ENCODE assay signal across 12 cellular contexts in genomic region chr4:38949416-38950051, GRCh38.
DNase-seq lines count a peak whose midpoint lies in the region; ATAC-seq and TF ChIP-seq lines count a peak whose summit lies in the region.
"Had no signal": no experiment of that assay in that cellular context is flagged by ENCODE, and none has a peak within 500 bp of the region (broad histone marks: within the 10 kb centered on the region; RNA-seq: fewer than 3 reads in every experiment).

No MANE protein-coding gene starts in this region.

- peaks cover 0 to 6% (median 5%) of the 10 kb centered on the region in 5 donors for H3K27me3 Mint-ChIP-seq in naive thymus-derived CD4-positive, alpha-beta T cell

- no TSS peak for BruUV-seq in mammary epithelial cell (replicated peaks; lab: Mats Ljungman, UMichigan)

- dilution Hi-C loops in mammary epithelial cell (cut with HindIII; ENCODE audit: low sequenced_read_pairs): no loop called here

- peaks cover 17% of the 10 kb centered on the region for H3K4me1 ChIP-seq in mammary epithelial cell (ENCODE audit: insufficient read depth, low read length)
- peaks cover 6 to 9% of the 10 kb centered on the region in 2 donors for H3K4me1 ChIP-seq in naive thymus-derived CD4-positive, alpha-beta T cell (ENCODE audit: control insufficient read depth in 2 of 2, insufficient read depth in 2 of 2, low read length in 2 of 2)
- H3K4me1 ChIP-seq: pancreas had no signal

- H2AFZ ChIP-seq in mammary epithelial cell (ENCODE audit: low read depth, low read length): peak overlapping the region; percentile 68

- H3K27ac Mint-ChIP-seq in naive thymus-derived CD4-positive, alpha-beta T cell: peak overlapping the region; percentile 25 to 99 (median 89)

- H3K79me2 ChIP-seq in mammary epithelial cell (ENCODE audit: insufficient read depth, low read length): no peaks in the 10 kb centered on the region

- POLR2A ChIA-PET in naive thymus-derived CD4-positive, alpha-beta T cell (lab: Charles Lee): interaction anchor here (1.3 to 1.4 kb wide), 2 partner anchors 16 to 35 kb away, joined by 3 read pairs; no protein-coding TSS in a partner anchor

- intact Hi-C loops in mammary epithelial cell (cut with micrococcal nuclease): loop anchor here (5.0 kb wide), 1 partner anchor 83 kb away; the partner anchor contains the start of gene TMEM156
- intact Hi-C loops in naive thymus-derived CD4-positive, alpha-beta T cell (cut with micrococcal nuclease): loop anchor here (1.0 to 5.0 kb wide), 6 partner anchors 8 to 95 kb away; partner anchors contain the start of gene TMEM156 (in 2 of the 2)

- TF ChIP-seq CTCF in mammary epithelial cell (conservative IDR thresholded peaks at IDR 0.05 in 1 of 2, IDR thresholded peaks at IDR 0.05 in 1 of 2; ENCODE audit: extremely low read depth in 1 of 2, insufficient read depth in 1 of 2, low read depth in 1 of 2, low read length in 2 of 2) (no peak), WERI-Rb-1 (IDR thresholded peaks at IDR 0.05; ENCODE audit: low read depth, low read length) (no peak)

- peak overlapping the region in 6 of 10 donors; percentile 4 to 83 (median 54) for H3K4me3 Mint-ChIP-seq in naive thymus-derived CD4-positive, alpha-beta T cell

- peak; percentile 90 for ATAC-seq in naive thymus-derived CD4-positive, alpha-beta T cell
- no peak for ATAC-seq in HG03135 (IDR thresholded peaks at IDR 0.05; ENCODE audit: unreplicated experiment)
- ATAC-seq: HCT116 had no signal

- DNase-seq in EL: peak; percentile 40
- peak; percentile 37 for DNase-seq in RKO (ENCODE audit: low spot score)
- peak; percentile 67 for DNase-seq in mammary epithelial cell
- DNase-seq in naive thymus-derived CD4-positive, alpha-beta T cell: peak in 8 of 9 donors; percentile 27 to 85 (median 68)
- DNase-seq in WERI-Rb-1: no peak
- no peak for DNase-seq in NCI-H1417 treated with DMSO at 0.1 percent for 48 hours (lab: John Stamatoyannopoulos, UW)
- no peak for DNase-seq in D341Med (ENCODE audit: low spot score)
- DNase-seq: pancreas had no signal

- H3K36me3 ChIP-seq in mammary epithelial cell (ENCODE audit: insufficient read depth, low read length) (no peaks in the 10 kb centered on the region), WERI-Rb-1 (no peaks in the 10 kb centered on the region)
- no peaks in the 10 kb centered on the region for H3K36me3 ChIP-seq in naive thymus-derived CD4-positive, alpha-beta T cell (ENCODE audit: control insufficient read depth in 2 of 3, insufficient read depth in 3 of 3, low read length in 3 of 3)
- H3K36me3 ChIP-seq: thoracic aorta had no signal

- H3K4me3 ChIP-seq in mammary epithelial cell (replicated peaks in 1 of 3; ENCODE audit: insufficient read depth in 1 of 3, low read depth in 2 of 3, low read length in 3 of 3): no peak overlapping the region
- no peak overlapping the region for H3K4me3 ChIP-seq in naive thymus-derived CD4-positive, alpha-beta T cell (ENCODE audit: low read length)
- no peak overlapping the region for H3K4me3 ChIP-seq in WERI-Rb-1 (ENCODE audit: low read depth, low read length)
- H3K4me3 ChIP-seq: pancreas, SK-N-MC, thoracic aorta had no signal

- peak overlapping the region; percentile 21 for H3K4me2 ChIP-seq in mammary epithelial cell (ENCODE audit: insufficient read depth, low read depth, low read length)

- H3K36me3 Mint-ChIP-seq in naive thymus-derived CD4-positive, alpha-beta T cell: peaks cover 0 to 6% (median 0%) of the 10 kb centered on the region in 5 donors

- no peaks in the 10 kb centered on the region for H3K9me3 ChIP-seq in mammary epithelial cell (replicated peaks; ENCODE audit: insufficient read depth, low read length)
- no peaks in the 10 kb centered on the region for H3K9me3 ChIP-seq in naive thymus-derived CD4-positive, alpha-beta T cell (ENCODE audit: control insufficient read depth in 2 of 3, low read length in 3 of 3)
- H3K9me3 ChIP-seq in WERI-Rb-1 (ENCODE audit: severe bottlenecking): no peaks in the 10 kb centered on the region
- H3K9me3 ChIP-seq: pancreas, thoracic aorta had no signal

- no peaks in the 10 kb centered on the region for H3K9me3 Mint-ChIP-seq in naive thymus-derived CD4-positive, alpha-beta T cell

- CTCF ChIA-PET in mammary epithelial cell (lab: Charles Lee; ENCODE audit: low non-redundant PET): interaction anchor here (0.6 kb wide), 1 partner anchor 478 kb away, joined by 5 read pairs; no protein-coding TSS in a partner anchor
- CTCF ChIA-PET in naive thymus-derived CD4-positive, alpha-beta T cell (lab: Charles Lee): interaction anchor here (0.7 to 1.6 kb wide), 4 partner anchors 9 to 327 kb away, joined by 3 to 4 read pairs (median 4); no protein-coding TSS in a partner anchor

- WGBS in mammary epithelial cell (ENCODE audit: low coverage, missing lambda C conversion rate): 44% methylated on average over 4 of the region's 5 CpGs

- H3K27me3 ChIP-seq in mammary epithelial cell (ENCODE audit: insufficient read depth, low read length): no peaks in the 10 kb centered on the region
- no peaks in the 10 kb centered on the region for H3K27me3 ChIP-seq in naive thymus-derived CD4-positive, alpha-beta T cell (ENCODE audit: control insufficient read depth in 2 of 2, insufficient read depth in 2 of 2, low read length in 2 of 2)
- H3K27me3 ChIP-seq in WERI-Rb-1 (ENCODE audit: insufficient read depth, low read depth, severe bottlenecking): no peaks in the 10 kb centered on the region
- H3K27me3 ChIP-seq: pancreas had no signal

- no peaks in the 10 kb centered on the region for H4K20me1 ChIP-seq in mammary epithelial cell (ENCODE audit: insufficient read depth, low read length)

- H3K4me1 Mint-ChIP-seq in naive thymus-derived CD4-positive, alpha-beta T cell: peaks cover 4 to 46% (median 19%) of the 10 kb centered on the region in 7 donors

- in situ Hi-C loops in mammary epithelial cell (cut with MboI; ENCODE audit: low sequenced_read_pairs in 2 of 2): no loop called here

- H3K9ac ChIP-seq in mammary epithelial cell (ENCODE audit: insufficient read depth, low read length): no peak overlapping the region

- H3K27ac ChIP-seq in mammary epithelial cell (ENCODE audit: insufficient read depth, low read depth, low read length) (peak overlapping the region; percentile 57), WERI-Rb-1 (no peak overlapping the region)
- H3K27ac ChIP-seq in naive thymus-derived CD4-positive, alpha-beta T cell (ENCODE audit: low read depth, low read length): no peak overlapping the region
- H3K27ac ChIP-seq: pancreas, SK-N-MC, thoracic aorta had no signal

Comparison
In these comparisons a context has a peak if more than half of its experiments do, and no peak if none do; other contexts are left out.
1. DNase-seq: peak in EL (single experiment), RKO (single experiment), mammary epithelial cell (single experiment) and naive thymus-derived CD4-positive, alpha-beta T cell (8 of 9); none in WERI-Rb-1 (single experiment), NCI-H1417 treated with DMSO at 0.1 percent for 48 hours (single experiment) and D341Med (single experiment).